In the genomic region with DNA sequence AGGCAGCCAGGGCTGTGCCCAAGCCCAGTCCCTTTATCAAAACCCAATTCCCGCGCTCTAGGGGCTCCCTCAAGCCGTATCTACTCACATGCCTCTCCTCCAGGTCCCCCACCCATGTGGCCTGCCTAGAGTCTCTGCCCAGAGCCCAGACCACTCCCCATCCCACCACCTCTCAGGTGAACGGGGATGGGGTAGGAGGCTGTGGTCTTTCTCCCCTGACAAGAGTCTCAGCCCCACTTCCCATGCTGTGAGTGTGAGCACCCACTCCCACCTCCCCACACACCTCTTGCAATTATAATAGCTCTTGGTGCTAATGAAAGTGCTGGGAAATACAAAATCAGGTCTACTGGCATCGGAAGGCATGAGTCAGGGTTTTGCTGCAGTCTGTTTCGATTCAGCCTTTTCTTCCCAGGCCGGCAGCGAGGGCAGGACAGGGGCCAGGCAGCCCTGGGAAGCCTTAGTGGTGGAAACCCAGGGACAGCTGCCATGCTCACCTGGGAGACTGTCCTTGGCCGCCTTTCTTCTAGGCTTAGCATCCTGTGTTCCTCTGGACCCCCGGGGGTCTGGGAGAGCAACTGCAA, we compare ENCODE assay signal across 14 cellular contexts. TPM values are rescaled to one million over a fixed set of nuclear protein-coding genes. Genes with fewer than 3 reads are reported as not detected.
DNase-seq lines count a peak whose midpoint lies in the region; ATAC-seq lines count a peak whose summit lies in the region.
"Had no signal": no experiment of that assay in that cellular context is flagged by ENCODE, and none has a peak within 500 bp of the region (broad histone marks: within the 10 kb centered on the region; RNA-seq: fewer than 3 reads in every experiment).

No MANE protein-coding gene starts in this region.

- intact Hi-C loops in left ventricle myocardium superior (cut with micrococcal nuclease) (no loop called here), Right ventricle myocardium inferior (cut with DNase I) (no loop called here), head of caudate nucleus (cut with DNase I) (no loop called here)

- ATAC-seq in left ventricle myocardium superior = no peak
- no peak for ATAC-seq in Right ventricle myocardium inferior
- ATAC-seq in HG03354 (IDR thresholded peaks at IDR 0.05; ENCODE audit: poor library complexity, severe bottlenecking, unreplicated experiment) = no peak
- no peak for ATAC-seq in HG03159 (IDR thresholded peaks at IDR 0.05; ENCODE audit: unreplicated experiment)
- no peak for ATAC-seq in GM18502 (IDR thresholded peaks at IDR 0.05; ENCODE audit: poor library complexity, unreplicated experiment)

- DNase-seq in left ventricle myocardium superior (peak; percentile 26), Right ventricle myocardium inferior (ENCODE audit: missing footprints) (no peak), head of caudate nucleus (peak in 23 of 42 donors; percentile 11 to 75 (median 34)), putamen (ENCODE audit: low spot score) (peak; percentile 53), NCI-H1105 (lab: John Stamatoyannopoulos, UW) (no peak)
- DNase-seq: IMR-90, Kasumi-1, NCI-H146, NCI-H2107, NCI-H226, NCI-H526 treated with DMSO at 0.1 percent for 48 hours had no signal

RNA-seq across cellular contexts. Expression of gene TMPRSS4, which starts 16.7 kb away (rescaled TPM):
- total RNA-seq in left ventricle myocardium superior (not detected), Right ventricle myocardium inferior (not detected)
- total RNA-seq: IMR-90 had no signal

RNA-seq across cellular contexts. Expression of gene SMIM35, which starts 26.6 kb away (rescaled TPM):
- not detected for total RNA-seq in left ventricle myocardium superior
- not detected for total RNA-seq in Right ventricle myocardium inferior
- total RNA-seq: IMR-90 had no signal

Comparison
In these comparisons a context has a peak if more than half of its experiments do, and no peak if none do; other contexts are left out.
1. DNase-seq: peak in left ventricle myocardium superior (single experiment), head of caudate nucleus (23 of 42) and putamen (single experiment); none in Right ventricle myocardium inferior (single experiment) and NCI-H1105 (single experiment).